In genomic region chr3:62655319-62656063, GRCh38 we compare ENCODE assay signal across 25 cellular contexts.
"Had no signal": no experiment of that assay in that cellular context is flagged by ENCODE, and none has a peak within 500 bp of the region (broad histone marks: within the 10 kb centered on the region; RNA-seq: fewer than 3 reads in every experiment).

No MANE protein-coding gene starts in this region.

- H3K9me3 ChIP-seq: mucosa of descending colon, neutrophil, psoas muscle, suprapubic skin, thoracic aorta, tibial artery, upper lobe of right lung had no signal

- H3K4me3 ChIP-seq: hepatocyte, lung, mucosa of descending colon, psoas muscle, skin epidermis, suprapubic skin, thoracic aorta, tibial artery, upper lobe of right lung had no signal

- H3K27me3 ChIP-seq: hepatocyte, neutrophil, suprapubic skin, upper lobe of right lung had no signal

- H3K36me3 ChIP-seq: neutrophil, suprapubic skin, thoracic aorta, tibial artery, upper lobe of right lung had no signal

- H3K27ac ChIP-seq: hepatocyte, neutrophil, parathyroid adenoma, psoas muscle, skin epidermis, suprapubic skin, thoracic aorta, tibial artery, upper lobe of right lung had no signal

- ATAC-seq: left lobe of liver; mucosa of descending colon; naive thymus-derived CD4-positive, alpha-beta T cell; psoas muscle; sciatic nerve; stimulated activated effector memory CD8-positive, alpha-beta T cell treated with anti-CD3 and anti-CD28 coated beads, Interleukin-12 subunit alpha, Interleukin-12 subunit beta, amount 100 ng/mL, for 72 hours; upper lobe of right lung had no signal

- DNase-seq: head of caudate nucleus; islet precursor cell; mesendoderm; mucosa of descending colon; naive thymus-derived CD4-positive, alpha-beta T cell; occipital lobe; psoas muscle; stimulated activated CD4-positive, alpha-beta T cell treated with anti-CD3 and anti-CD28 coated beads, Interleukin-12 subunit alpha, Interleukin-12 subunit beta, amount 100 ng/mL, for 4 hours; stimulated activated CD4-positive, alpha-beta T cell treated with anti-CD3 and anti-CD28 coated beads, Interleukin-15, amount 100 ng/mL, for 24 hours; stimulated activated CD4-positive, alpha-beta T cell treated with anti-CD3 and anti-CD28 coated beads, Interleukin-2, amount 100 ng/mL, for 24 hours; stimulated activated CD4-positive, alpha-beta T cell treated with anti-CD3 and anti-CD28 coated beads, Interleukin-4, amount 100 ng/mL, for 1 hour; stimulated activated naive CD4-positive, alpha-beta T cell; tibial artery; trophoblast cell; upper lobe of right lung had no signal

- H3K4me1 ChIP-seq: parathyroid adenoma, psoas muscle, suprapubic skin, tibial artery, upper lobe of right lung had no signal
